In genomic region chr11:47216141-47216798, GRCh38 we compare ENCODE assay signal across 8 cellular contexts. TPM values are rescaled to one million over a fixed set of nuclear protein-coding genes. Genes with fewer than 3 reads are reported as not detected.
DNase-seq lines count a peak whose midpoint lies in the region; ATAC-seq, FAIRE-seq and TF ChIP-seq lines count a peak whose summit lies in the region.

No MANE protein-coding gene starts in this region.

- TF ChIP-seq EP300 in Ishikawa (IDR thresholded peaks at IDR 0.05; ENCODE audit: borderline replicate concordance), result peak; percentile 48; the same call in 1 of the 2 replicates

- TF ChIP-seq RAD21 in Ishikawa (IDR thresholded peaks at IDR 0.05; ENCODE audit: low read depth), result no peak

- H3K4me1 ChIP-seq in mesodermal cell (ENCODE audit: control insufficient read depth, insufficient read depth, low read length, poor library complexity, severe bottlenecking), result peaks cover 21% of the 10 kb centered on the region

- H3K9me3 Mint-ChIP-seq in WTC11, result no peaks in the 10 kb centered on the region

- H3K4me1 Mint-ChIP-seq in WTC11, result peaks cover 29% of the 10 kb centered on the region

- H3K4me3 ChIP-seq in mesodermal cell (ENCODE audit: extremely low read depth, insufficient read depth, low read length, poor library complexity, severe bottlenecking), result peak overlapping the region; percentile 75

- ATAC-seq in WTC11, result no peak

- peak overlapping the region; percentile 99 for H3K27ac Mint-ChIP-seq in WTC11

- CTCF ChIA-PET in WTC11 (lab: Charles Lee), result interaction anchor here (0.6 to 3.7 kb wide), 8 partner anchors 18 to 336 kb away, joined by 3 to 65 read pairs (median 26); partner anchors contain the start of genes ACP2 and NR1H3

- no peaks in the 10 kb centered on the region for H3K9me3 ChIP-seq in mesodermal cell (ENCODE audit: control insufficient read depth, low read length)

- peak overlapping the region; percentile 91 for H3K27ac ChIP-seq in cingulate gyrus (ENCODE audit: low read depth, low read length)
- no peak overlapping the region for H3K27ac ChIP-seq in mesodermal cell (ENCODE audit: low read depth, low read length, severe bottlenecking)

- TF ChIP-seq CTCF in GM13976 (IDR thresholded peaks at IDR 0.05; ENCODE audit: borderline replicate concordance, control extremely low read depth, extremely low read depth, insufficient read depth, missing control alignments) (no peak), WTC11 (IDR thresholded peaks at IDR 0.05) (no peak)

- H3K4me3 Mint-ChIP-seq in WTC11, result peak overlapping the region; percentile 97

- 44 to 50% methylated on average over 10 to 12 of the region's 12 CpGs for WGBS in mesodermal cell (ENCODE audit: insufficient coverage in 2 of 2), 2 experiments

- in situ Hi-C loops in GM13976 (cut with MboI; ENCODE audit: low sequenced_read_pairs, unreplicated experiment), result no loop called here

- H3K36me3 ChIP-seq in mesodermal cell (ENCODE audit: control insufficient read depth, insufficient read depth, low read length), result peaks cover 43% of the 10 kb centered on the region

- H3K27me3 Mint-ChIP-seq in WTC11 (ENCODE audit: low read depth), result no peaks in the 10 kb centered on the region; the same call in 1 of the 2 replicates

- DNase-seq in GM13976 (ENCODE audit: low spot score) (peak; percentile 60), WTC11 (ENCODE audit: low spot score) (no peak)
- peak; percentile 50 to 63 for DNase-seq in stimulated activated CD8-positive, alpha-beta memory T cell treated with anti-CD3 and anti-CD28 coated beads, Interleukin-15, amount 100 ng/mL, for 4 hours (ENCODE audit: low read depth in 2 of 2)
- no peak for DNase-seq in NK-92 treated with Interleukin-12 subunit alpha and Interleukin-12 subunit beta, amount 100 ng/mL, for 24 hours (lab: John Stamatoyannopoulos, UW)

- H3K36me3 Mint-ChIP-seq in WTC11, result peaks cover 30% of the 10 kb centered on the region

- FAIRE-seq in A204.1 (lab: Jason Lieb, UNC), result peak; percentile 58

- POLR2A ChIA-PET in WTC11 (lab: Charles Lee), result interaction anchor here (0.5 to 3.4 kb wide), 6 partner anchors 12 to 155 kb away, joined by 3 to 114 read pairs (median 8); partner anchors contain the start of genes NR1H3 and PACSIN3

TF ChIP-seq in Ishikawa, 13 proteins besides CTCF, POLR2A, EP300 and RAD21:
- TF ChIP-seq TEAD4 (IDR thresholded peaks at IDR 0.05), result peak; percentile 78
- peak; percentile 87 for TF ChIP-seq NFIC (IDR thresholded peaks at IDR 0.05)
- peak; percentile 39; the same call in 1 of the 2 replicates for TF ChIP-seq TCF12 (IDR thresholded peaks at IDR 0.05; ENCODE audit: low read depth)
- TF ChIP-seq YY1 (IDR thresholded peaks at IDR 0.05; ENCODE audit: low read depth), result no peak
- TF ChIP-seq ZBTB7A (IDR thresholded peaks at IDR 0.05; ENCODE audit: low read depth), result 0 out of 2 replicates have a peak, but pooled peaks have one; percentile 40
- TF ChIP-seq, protein P1, sequence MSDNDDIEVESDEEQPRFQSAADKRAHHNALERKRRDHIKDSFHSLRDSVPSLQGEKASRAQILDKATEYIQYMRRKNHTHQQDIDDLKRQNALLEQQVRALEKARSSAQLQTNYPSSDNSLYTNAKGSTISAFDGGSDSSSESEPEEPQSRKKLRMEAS (IDR thresholded peaks at IDR 0.05), result peak; percentile 45; the same call in 1 of the 2 replicates
- TF ChIP-seq, protein P2, sequence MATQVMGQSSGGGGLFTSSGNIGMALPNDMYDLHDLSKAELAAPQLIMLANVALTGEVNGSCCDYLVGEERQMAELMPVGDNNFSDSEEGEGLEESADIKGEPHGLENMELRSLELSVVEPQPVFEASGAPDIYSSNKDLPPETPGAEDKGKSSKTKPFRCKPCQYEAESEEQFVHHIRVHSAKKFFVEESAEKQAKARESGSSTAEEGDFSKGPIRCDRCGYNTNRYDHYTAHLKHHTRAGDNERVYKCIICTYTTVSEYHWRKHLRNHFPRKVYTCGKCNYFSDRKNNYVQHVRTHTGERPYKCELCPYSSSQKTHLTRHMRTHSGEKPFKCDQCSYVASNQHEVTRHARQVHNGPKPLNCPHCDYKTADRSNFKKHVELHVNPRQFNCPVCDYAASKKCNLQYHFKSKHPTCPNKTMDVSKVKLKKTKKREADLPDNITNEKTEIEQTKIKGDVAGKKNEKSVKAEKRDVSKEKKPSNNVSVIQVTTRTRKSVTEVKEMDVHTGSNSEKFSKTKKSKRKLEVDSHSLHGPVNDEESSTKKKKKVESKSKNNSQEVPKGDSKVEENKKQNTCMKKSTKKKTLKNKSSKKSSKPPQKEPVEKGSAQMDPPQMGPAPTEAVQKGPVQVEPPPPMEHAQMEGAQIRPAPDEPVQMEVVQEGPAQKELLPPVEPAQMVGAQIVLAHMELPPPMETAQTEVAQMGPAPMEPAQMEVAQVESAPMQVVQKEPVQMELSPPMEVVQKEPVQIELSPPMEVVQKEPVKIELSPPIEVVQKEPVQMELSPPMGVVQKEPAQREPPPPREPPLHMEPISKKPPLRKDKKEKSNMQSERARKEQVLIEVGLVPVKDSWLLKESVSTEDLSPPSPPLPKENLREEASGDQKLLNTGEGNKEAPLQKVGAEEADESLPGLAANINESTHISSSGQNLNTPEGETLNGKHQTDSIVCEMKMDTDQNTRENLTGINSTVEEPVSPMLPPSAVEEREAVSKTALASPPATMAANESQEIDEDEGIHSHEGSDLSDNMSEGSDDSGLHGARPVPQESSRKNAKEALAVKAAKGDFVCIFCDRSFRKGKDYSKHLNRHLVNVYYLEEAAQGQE (IDR thresholded peaks at IDR 0.05; ENCODE audit: low read depth), result no peak
- TF ChIP-seq FOXM1 (IDR thresholded peaks at IDR 0.05; ENCODE audit: borderline replicate concordance, low read depth), result no peak

TF ChIP-seq in WTC11, 78 proteins besides CTCF, POLR2A, EP300 and RAD21:
- TF ChIP-seq RORB (CRISPR knock-in tag; IDR thresholded peaks at IDR 0.05) (no peak), IRF1 (CRISPR knock-in tag; IDR thresholded peaks at IDR 0.05) (no peak), IRF2 (CRISPR knock-in tag; IDR thresholded peaks at IDR 0.05; ENCODE audit: borderline replicate concordance, low read depth) (no peak), JUN (CRISPR knock-in tag; IDR thresholded peaks at IDR 0.05) (no peak), FOXK1 (CRISPR knock-in tag; IDR thresholded peaks at IDR 0.05) (no peak), ZNF232 (CRISPR knock-in tag; IDR thresholded peaks at IDR 0.05) (no peak), FOXP4 (CRISPR knock-in tag; IDR thresholded peaks at IDR 0.05) (no peak)

RNA-seq across cellular contexts. Expression of gene DDB2, which starts 1.5 kb away (rescaled TPM):
- total RNA-seq in WTC11 (2021), result 124 to 144 TPM (median 124 TPM) in 3 replicates
- polyA plus RNA-seq in mesodermal cell (2013, experiment 1 of 2), result 114 TPM
- polyA plus RNA-seq in mesodermal cell (2013, experiment 2 of 2), result 85.5 TPM

RNA-seq across cellular contexts. Expression of gene PACSIN3, which starts 30.0 kb away (rescaled TPM):
- 74.5 to 77.1 TPM (median 76.8 TPM) in 3 replicates for total RNA-seq in WTC11 (2021)
- 41.8 TPM for polyA plus RNA-seq in mesodermal cell (2013, experiment 1 of 2)
- polyA plus RNA-seq in mesodermal cell (2013, experiment 2 of 2), result 39.0 TPM

RNA-seq across cellular contexts. Expression of gene ACP2, which starts 32.3 kb away (rescaled TPM):
- total RNA-seq in WTC11 (2021), result 18.7 to 19.6 TPM (median 19.2 TPM) in 3 replicates
- 29.3 TPM for polyA plus RNA-seq in mesodermal cell (2013, experiment 1 of 2)
- polyA plus RNA-seq in mesodermal cell (2013, experiment 2 of 2), result 26.2 TPM

RNA-seq across cellular contexts. Expression of gene ARFGAP2, which starts 39.6 kb away (rescaled TPM):
- total RNA-seq in WTC11 (2021), result 55.7 to 73.0 TPM (median 60.5 TPM) in 3 replicates
- 43.9 TPM for polyA plus RNA-seq in mesodermal cell (2013, experiment 1 of 2)
- polyA plus RNA-seq in mesodermal cell (2013, experiment 2 of 2), result 48.0 TPM

RNA-seq across cellular contexts. Expression of gene NR1H3, which starts 41.5 kb away (rescaled TPM):
- total RNA-seq in WTC11 (2021), result 26.3 to 31.1 TPM (median 29.9 TPM) in 3 replicates
- polyA plus RNA-seq in mesodermal cell (2013, experiment 1 of 2), result 21.7 TPM
- 18.3 TPM for polyA plus RNA-seq in mesodermal cell (2013, experiment 2 of 2)

Comparison
In these comparisons a context has a peak if more than half of its experiments do, and no peak if none do; other contexts are left out.
1. DNase-seq: peak in GM13976 (single experiment) and stimulated activated CD8-positive, alpha-beta memory T cell treated with anti-CD3 and anti-CD28 coated beads, Interleukin-15, amount 100 ng/mL, for 4 hours (2 of 2); none in WTC11 (single experiment) and NK-92 treated with Interleukin-12 subunit alpha and Interleukin-12 subunit beta, amount 100 ng/mL, for 24 hours (single experiment).